12 cellular contexts compared by ENCODE assay signal in genomic region chr7:94250984-94251383, GRCh38.
"Had no signal": no experiment of that assay in that cellular context is flagged by ENCODE, and none has a peak within 500 bp of the region (broad histone marks: within the 10 kb centered on the region; RNA-seq: fewer than 3 reads in every experiment).

No MANE protein-coding gene starts in this region.

- H3K4me3 ChIP-seq: cardiac muscle cell, right atrium auricular region, skin epidermis, thyroid gland, vagina had no signal

- H3K36me3 ChIP-seq: cardiac muscle cell, right atrium auricular region, thyroid gland, vagina had no signal

- DNase-seq: activated CD4-positive, alpha-beta T cell treated with anti-CD3 and anti-CD28 coated beads, Interleukin-2, amount 10 ng/mL, durations not matched to agents 24 days and 14 days; activated naive CD4-positive, alpha-beta T cell treated with Interleukin-2 at 50 U/mL for 16 hours; activated naive CD8-positive, alpha-beta T cell treated with anti-CD3 and anti-CD28 coated beads, Interleukin-2, amount 50 U/mL, for 24 hours; foreskin keratinocyte; left colon; natural killer cell had no signal

- H3K27me3 Mint-ChIP-seq: activated CD4-positive, alpha-beta T cell treated with anti-CD3 and anti-CD28 coated beads, Interleukin-2, amount 10 ng/mL, durations not matched to agents 24 days and 14 days; activated naive CD8-positive, alpha-beta T cell treated with anti-CD3 and anti-CD28 coated beads, Interleukin-2, amount 50 U/mL, for 24 hours had no signal

- ATAC-seq: activated naive CD8-positive, alpha-beta T cell treated with anti-CD3 and anti-CD28 coated beads, Interleukin-2, amount 50 U/mL, for 24 hours; foreskin keratinocyte; left colon; natural killer cell; WTC11 had no signal

- H3K4me3 Mint-ChIP-seq: activated CD4-positive, alpha-beta T cell treated with anti-CD3 and anti-CD28 coated beads, Interleukin-2, amount 10 ng/mL, durations not matched to agents 24 days and 14 days; activated naive CD8-positive, alpha-beta T cell treated with anti-CD3 and anti-CD28 coated beads, Interleukin-2, amount 50 U/mL, for 24 hours; natural killer cell; WTC11 had no signal

- H3K4me1 ChIP-seq: foreskin keratinocyte, right atrium auricular region, vagina had no signal

- H3K4me1 Mint-ChIP-seq: activated CD4-positive, alpha-beta T cell treated with anti-CD3 and anti-CD28 coated beads, Interleukin-2, amount 10 ng/mL, durations not matched to agents 24 days and 14 days; activated naive CD8-positive, alpha-beta T cell treated with anti-CD3 and anti-CD28 coated beads, Interleukin-2, amount 50 U/mL, for 24 hours; natural killer cell had no signal

- H3K9me3 ChIP-seq: right atrium auricular region, thyroid gland, vagina had no signal

- H3K27me3 ChIP-seq: cardiac muscle cell, right atrium auricular region, thyroid gland, vagina had no signal

- H3K27ac Mint-ChIP-seq: activated CD4-positive, alpha-beta T cell treated with anti-CD3 and anti-CD28 coated beads, Interleukin-2, amount 10 ng/mL, durations not matched to agents 24 days and 14 days; activated naive CD8-positive, alpha-beta T cell treated with anti-CD3 and anti-CD28 coated beads, Interleukin-2, amount 50 U/mL, for 24 hours; natural killer cell; WTC11 had no signal

- H3K36me3 Mint-ChIP-seq: natural killer cell, WTC11 had no signal

- H3K27ac ChIP-seq: cardiac muscle cell, foreskin keratinocyte, right atrium auricular region, thyroid gland, vagina had no signal

- H3K9me3 Mint-ChIP-seq: activated CD4-positive, alpha-beta T cell treated with anti-CD3 and anti-CD28 coated beads, Interleukin-2, amount 10 ng/mL, durations not matched to agents 24 days and 14 days; activated naive CD8-positive, alpha-beta T cell treated with anti-CD3 and anti-CD28 coated beads, Interleukin-2, amount 50 U/mL, for 24 hours had no signal
